26 cellular contexts compared by ENCODE assay signal in the genomic region with DNA sequence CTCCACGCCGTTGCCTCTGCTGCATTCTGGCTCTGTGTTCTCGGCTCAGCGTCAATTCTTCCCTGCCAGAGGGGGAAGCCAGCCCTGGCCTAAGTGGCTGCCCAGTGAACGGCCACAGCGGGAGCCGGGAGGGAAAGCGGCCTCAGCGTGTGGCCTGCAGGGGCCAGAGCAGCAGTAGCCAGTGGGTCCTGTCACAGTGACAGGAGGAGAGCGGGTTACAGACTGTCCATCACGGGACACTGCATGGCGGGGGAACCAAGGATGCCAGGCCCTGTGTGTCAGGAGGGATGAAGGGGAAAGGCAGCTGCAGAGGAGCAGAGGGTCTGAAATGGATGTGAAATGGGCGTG. TPM values are rescaled to one million over a fixed set of nuclear protein-coding genes. Genes with fewer than 3 reads are reported as not detected.
"Had no signal": no experiment of that assay in that cellular context is flagged by ENCODE, and none has a peak within 500 bp of the region (broad histone marks: within the 10 kb centered on the region; RNA-seq: fewer than 3 reads in every experiment).

No MANE protein-coding gene starts in this region.

- H3K27me3 ChIP-seq: ovary, right atrium auricular region, transverse colon had no signal

- H3K36me3 Mint-ChIP-seq: activated naive CD4-positive, alpha-beta T cell treated with anti-CD3 and anti-CD28 coated beads, Interleukin-2, amount 50 U/mL, for 24 hours; naive B cell had no signal

- H3K9me3 ChIP-seq: ovary, psoas muscle, right atrium auricular region, transverse colon had no signal

- H3K27ac ChIP-seq: ovary, psoas muscle, right atrium auricular region, skin epidermis, transverse colon had no signal

- H3K4me1 Mint-ChIP-seq: activated B cell treated with CpG ODN at 0.5 μM for 24 hours; activated CD4-positive, alpha-beta T cell treated with anti-CD3 and anti-CD28 coated beads for 36 hours; activated naive CD4-positive, alpha-beta T cell treated with anti-CD3 and anti-CD28 coated beads, Interleukin-2, amount 50 U/mL, for 24 hours; stimulated activated memory B cell treated with anti-CD40 and anti-IgM and Interleukin-4, amounts not matched to agents 10 μg/mL and 1 μg/mL and 100 μg/mL, for 72 hours had no signal

- H3K4me3 Mint-ChIP-seq: activated B cell treated with CpG ODN at 0.5 μM for 24 hours; activated CD4-positive, alpha-beta T cell treated with anti-CD3 and anti-CD28 coated beads for 36 hours; activated naive CD4-positive, alpha-beta T cell treated with anti-CD3 and anti-CD28 coated beads, Interleukin-2, amount 50 U/mL, for 24 hours; activated T-cell treated with anti-CD3 and anti-CD28 coated beads, Interleukin-2, amount 50 U/mL, for 4 hours; brain; naive B cell; stimulated activated memory B cell treated with anti-CD40 and anti-IgM and Interleukin-4, amounts not matched to agents 10 μg/mL and 1 μg/mL and 100 μg/mL, for 72 hours had no signal

- DNase-seq: activated B cell treated with CpG ODN at 0.5 μM for 24 hours; activated CD4-positive, alpha-beta T cell treated with anti-CD3 and anti-CD28 coated beads for 36 hours; activated CD4-positive, alpha-beta T cell treated with anti-CD3 and anti-CD28 coated beads, Interleukin-2, amount 50 U/mL, for 48 hours; activated CD8-positive, alpha-beta memory T cell treated with anti-CD3 and anti-CD28 coated beads, Interleukin-2, amount 50 U/mL, for 48 hours; activated T-cell treated with anti-CD3 and anti-CD28 coated beads, Interleukin-2, amount 50 U/mL, for 4 hours; caudate nucleus; dermis blood vessel endothelial cell; effector memory CD4-positive, alpha-beta T cell; foreskin melanocyte; glutamatergic neuron; hippocampal formation; mesendoderm; naive B cell; ovary; psoas muscle; stimulated activated CD4-positive, alpha-beta T cell treated with anti-CD3 and anti-CD28 coated beads, Interleukin-2, amount 100 ng/mL, for 24 hours; T-helper 1 cell; T1000; transverse colon had no signal

- ATAC-seq: activated CD4-positive, alpha-beta T cell treated with anti-CD3 and anti-CD28 coated beads for 36 hours; activated T-cell treated with anti-CD3 and anti-CD28 coated beads, Interleukin-2, amount 50 U/mL, for 4 hours; esophagus mucosa; psoas muscle; stimulated activated memory B cell treated with anti-CD40 and anti-IgM and Interleukin-4, amounts not matched to agents 10 μg/mL and 1 μg/mL and 100 μg/mL, for 72 hours had no signal

- H3K4me1 ChIP-seq: psoas muscle, transverse colon had no signal

- H3K27ac Mint-ChIP-seq: activated B cell treated with CpG ODN at 0.5 μM for 24 hours; activated CD4-positive, alpha-beta T cell treated with anti-CD3 and anti-CD28 coated beads for 36 hours; activated naive CD4-positive, alpha-beta T cell treated with anti-CD3 and anti-CD28 coated beads, Interleukin-2, amount 50 U/mL, for 24 hours; stimulated activated memory B cell treated with anti-CD40 and anti-IgM and Interleukin-4, amounts not matched to agents 10 μg/mL and 1 μg/mL and 100 μg/mL, for 72 hours had no signal

- H3K27me3 Mint-ChIP-seq: activated B cell treated with CpG ODN at 0.5 μM for 24 hours; activated CD4-positive, alpha-beta T cell treated with anti-CD3 and anti-CD28 coated beads for 36 hours; activated naive CD4-positive, alpha-beta T cell treated with anti-CD3 and anti-CD28 coated beads, Interleukin-2, amount 50 U/mL, for 24 hours; brain; naive B cell; stimulated activated memory B cell treated with anti-CD40 and anti-IgM and Interleukin-4, amounts not matched to agents 10 μg/mL and 1 μg/mL and 100 μg/mL, for 72 hours had no signal

- H3K36me3 ChIP-seq: ovary, right atrium auricular region had no signal

- H3K4me3 ChIP-seq: ovary, psoas muscle, right atrium auricular region, skin epidermis, transverse colon had no signal

- H3K9me3 Mint-ChIP-seq: activated B cell treated with CpG ODN at 0.5 μM for 24 hours; activated naive CD4-positive, alpha-beta T cell treated with anti-CD3 and anti-CD28 coated beads, Interleukin-2, amount 50 U/mL, for 24 hours; activated T-cell treated with anti-CD3 and anti-CD28 coated beads, Interleukin-2, amount 50 U/mL, for 4 hours; brain; naive B cell; stimulated activated memory B cell treated with anti-CD40 and anti-IgM and Interleukin-4, amounts not matched to agents 10 μg/mL and 1 μg/mL and 100 μg/mL, for 72 hours had no signal

RNA-seq across cellular contexts. Expression of a gene that starts 51.4 kb away (rescaled TPM):
- total RNA-seq: activated CD4-positive, alpha-beta T cell treated with anti-CD3 and anti-CD28 coated beads for 36 hours; activated CD8-positive, alpha-beta memory T cell treated with anti-CD3 and anti-CD28 coated beads for 36 hours had no signal
